In genomic region chr15:56731571-56731970, GRCh38 we compare ENCODE assay signal across 8 cellular contexts. TPM values are rescaled to one million over a fixed set of nuclear protein-coding genes. Genes with fewer than 3 reads are reported as not detected.
DNase-seq lines count a peak whose midpoint lies in the region; ATAC-seq and TF ChIP-seq lines count a peak whose summit lies in the region.
"Had no signal": no experiment of that assay in that cellular context is flagged by ENCODE, and none has a peak within 500 bp of the region (broad histone marks: within the 10 kb centered on the region; RNA-seq: fewer than 3 reads in every experiment).

No MANE protein-coding gene starts in this region.

- peak overlapping the region; percentile 93 for H3K27ac Mint-ChIP-seq in activated B cell treated with CpG ODN at 0.5 μM for 24 hours
- H3K27ac Mint-ChIP-seq in stimulated activated memory B cell treated with anti-CD40 and anti-IgM and Interleukin-4, amounts not matched to agents 10 μg/mL and 1 μg/mL and 100 μg/mL, for 72 hours, result peak overlapping the region; percentile 93

- no peak for ATAC-seq in activated B cell treated with CpG ODN at 0.5 μM for 24 hours (ENCODE audit: low read depth)
- ATAC-seq in stimulated activated memory B cell treated with anti-CD40 and anti-IgM and Interleukin-4, amounts not matched to agents 10 μg/mL and 1 μg/mL and 100 μg/mL, for 72 hours, result no peak
- ATAC-seq in HG03565 (IDR thresholded peaks at IDR 0.05; ENCODE audit: unreplicated experiment), result no peak

- no peaks in the 10 kb centered on the region for H3K9me3 Mint-ChIP-seq in activated B cell treated with CpG ODN at 0.5 μM for 24 hours
- peaks cover 3% of the 10 kb centered on the region for H3K9me3 Mint-ChIP-seq in stimulated activated memory B cell treated with anti-CD40 and anti-IgM and Interleukin-4, amounts not matched to agents 10 μg/mL and 1 μg/mL and 100 μg/mL, for 72 hours

- CTCF ChIA-PET in activated B cell treated with CpG ODN at 0.5 μM for 24 hours (lab: Charles Lee), result no interaction called here

- H3K4me1 Mint-ChIP-seq in activated B cell treated with CpG ODN at 0.5 μM for 24 hours, result peaks cover 43% of the 10 kb centered on the region
- peaks cover 41% of the 10 kb centered on the region for H3K4me1 Mint-ChIP-seq in stimulated activated memory B cell treated with anti-CD40 and anti-IgM and Interleukin-4, amounts not matched to agents 10 μg/mL and 1 μg/mL and 100 μg/mL, for 72 hours

- no peaks in the 10 kb centered on the region for H3K27me3 Mint-ChIP-seq in activated B cell treated with CpG ODN at 0.5 μM for 24 hours
- no peaks in the 10 kb centered on the region for H3K27me3 Mint-ChIP-seq in stimulated activated memory B cell treated with anti-CD40 and anti-IgM and Interleukin-4, amounts not matched to agents 10 μg/mL and 1 μg/mL and 100 μg/mL, for 72 hours

- DNase-seq in activated B cell treated with CpG ODN at 0.5 μM for 24 hours (no peak), foreskin fibroblast (no peak), SW 1271 (lab: John Stamatoyannopoulos, UW) (no peak)
- no peak for DNase-seq in stimulated activated CD4-positive, alpha-beta T cell treated with anti-CD3 and anti-CD28 coated beads, Interleukin-4, amount 100 ng/mL, for 1 hour
- DNase-seq: NCI-H226 had no signal

- POLR2A ChIA-PET in activated B cell treated with CpG ODN at 0.5 μM for 24 hours (lab: Charles Lee), result no interaction called here

- H3K4me3 ChIP-seq in GM12875 (ENCODE audit: low read depth, low read length) (peak overlapping the region; percentile 72), foreskin fibroblast (ENCODE audit: low read depth in 1 of 2, low read length in 2 of 2) (peak overlapping the region; percentile 60 to 79)

- TF ChIP-seq CTCF in GM12875 (IDR thresholded peaks at IDR 0.05; ENCODE audit: borderline replicate concordance, insufficient read depth, low read depth, low read length) (no peak), activated B cell treated with CpG ODN at 0.5 μM for 24 hours (IDR thresholded peaks at IDR 0.05) (no peak), foreskin fibroblast (IDR thresholded peaks at IDR 0.05; ENCODE audit: low read depth, low read length) (no peak)

- intact Hi-C loops in activated B cell treated with CpG ODN at 0.5 μM for 24 hours (cut with micrococcal nuclease), result loop anchor here (5.0 to 10.0 kb wide), 4 partner anchors 106 to 571 kb away; partner anchors contain the start of gene MNS1

- peak overlapping the region; percentile 96 for H3K4me3 Mint-ChIP-seq in activated B cell treated with CpG ODN at 0.5 μM for 24 hours
- peak overlapping the region; percentile 88 for H3K4me3 Mint-ChIP-seq in stimulated activated memory B cell treated with anti-CD40 and anti-IgM and Interleukin-4, amounts not matched to agents 10 μg/mL and 1 μg/mL and 100 μg/mL, for 72 hours

- H3K36me3 Mint-ChIP-seq in activated B cell treated with CpG ODN at 0.5 μM for 24 hours (ENCODE audit: low read depth), result peaks cover 19% of the 10 kb centered on the region
- H3K36me3 Mint-ChIP-seq in stimulated activated memory B cell treated with anti-CD40 and anti-IgM and Interleukin-4, amounts not matched to agents 10 μg/mL and 1 μg/mL and 100 μg/mL, for 72 hours, result peaks cover 12% of the 10 kb centered on the region

RNA-seq across cellular contexts. Expression of gene ZNF280D, which starts 1.7 kb away (rescaled TPM):
- 37.9 and 40.0 TPM in 2 replicates for total RNA-seq in activated B cell treated with CpG ODN at 0.5 μM for 24 hours
